ENCODE assay signal across 16 cellular contexts in genomic region chrY:20558677-20559076, GRCh38. TPM values are rescaled to one million over a fixed set of nuclear protein-coding genes. Genes with fewer than 3 reads are reported as not detected.
DNase-seq lines count a peak whose midpoint lies in the region; ATAC-seq, FAIRE-seq and TF ChIP-seq lines count a peak whose summit lies in the region.
"Had no signal": no experiment of that assay in that cellular context is flagged by ENCODE, and none has a peak within 500 bp of the region (broad histone marks: within the 10 kb centered on the region; RNA-seq: fewer than 3 reads in every experiment).

No MANE protein-coding gene starts in this region.

- no peaks in the 10 kb centered on the region for H4K20me1 ChIP-seq in astrocyte (ENCODE audit: insufficient read depth, low read length)

- no peaks in the 10 kb centered on the region for H3K4me1 Mint-ChIP-seq in astrocyte (ENCODE audit: low read depth, unreplicated experiment)
- H3K4me1 Mint-ChIP-seq: activated B cell treated with CpG ODN at 0.5 μM for 24 hours had no signal

- H3K27me3 ChIP-seq in astrocyte (ENCODE audit: insufficient read depth, low read length) = no peaks in the 10 kb centered on the region
- no peaks in the 10 kb centered on the region for H3K27me3 ChIP-seq in testis
- H3K27me3 ChIP-seq: SJSA1 had no signal

- peak; percentile 25 for DNase-seq in Ammon's horn (ENCODE audit: low spot score)
- no peak for DNase-seq in astrocyte (ENCODE audit: low read depth)
- peak; percentile 4 for DNase-seq in kidney glomerular epithelial cell (lab: John Stamatoyannopoulos, UW)
- DNase-seq in testis = no peak
- DNase-seq in mucosa of gallbladder (ENCODE audit: low spot score) = no peak
- DNase-seq: activated B cell treated with CpG ODN at 0.5 μM for 24 hours; activated T-cell treated with anti-CD3 and anti-CD28 coated beads, Interleukin-2, amount 50 U/mL, for 4 hours; islet precursor cell; NCI-H510A treated with DMSO at 0.1 percent for 48 hours had no signal

- H3K36me3 Mint-ChIP-seq in astrocyte (ENCODE audit: low read depth, unreplicated experiment) = no peaks in the 10 kb centered on the region

- no peaks in the 10 kb centered on the region for H3K36me3 ChIP-seq in astrocyte (ENCODE audit: insufficient read depth, low read length)
- no peaks in the 10 kb centered on the region for H3K36me3 ChIP-seq in testis (ENCODE audit: low read depth, missing control alignments)
- H3K36me3 ChIP-seq: SJSA1 had no signal

- no peak for TF ChIP-seq POLR2A in testis (IDR thresholded peaks at IDR 0.05)

- H3K4me3 Mint-ChIP-seq in astrocyte (ENCODE audit: unreplicated experiment) = no peak overlapping the region
- H3K4me3 Mint-ChIP-seq: activated B cell treated with CpG ODN at 0.5 μM for 24 hours; activated T-cell treated with anti-CD3 and anti-CD28 coated beads, Interleukin-2, amount 50 U/mL, for 4 hours had no signal

- H3K4me1 ChIP-seq in astrocyte (ENCODE audit: insufficient read depth, low read length) (no peaks in the 10 kb centered on the region), testis (no peaks in the 10 kb centered on the region)
- H3K4me1 ChIP-seq: SJSA1 had no signal

- intact Hi-C loops in testis (cut with DNase I; ENCODE audit: low total_unique reads) = no loop called here

- H3K9me3 ChIP-seq in astrocyte (ENCODE audit: insufficient read depth, low read depth, low read length) (no peaks in the 10 kb centered on the region), testis (no peaks in the 10 kb centered on the region)
- H3K9me3 ChIP-seq: SJSA1 had no signal

- no peaks in the 10 kb centered on the region for H3K79me2 ChIP-seq in astrocyte (ENCODE audit: insufficient read depth, low read length)

- TF ChIP-seq CTCF in GM12872 (IDR thresholded peaks at IDR 0.05; ENCODE audit: insufficient read depth, low read depth, low read length) = peak; percentile 37; the same call in 1 of the 3 replicates
- TF ChIP-seq CTCF in astrocyte (IDR thresholded peaks at IDR 0.05; ENCODE audit: insufficient read depth, low read depth, low read length) = peak; percentile 12
- peak in 1 of 3 experiments; percentile 31 for TF ChIP-seq CTCF in testis (IDR thresholded peaks at IDR 0.05)

- no peak overlapping the region for H3K4me3 ChIP-seq in astrocyte (ENCODE audit: insufficient read depth, low read depth, low read length)
- no peak overlapping the region for H3K4me3 ChIP-seq in testis
- H3K4me3 ChIP-seq: GM12878, SJSA1 had no signal

- no peak overlapping the region for H3K27ac Mint-ChIP-seq in astrocyte (ENCODE audit: unreplicated experiment)
- H3K27ac Mint-ChIP-seq: activated B cell treated with CpG ODN at 0.5 μM for 24 hours had no signal

- H3K27me3 Mint-ChIP-seq in astrocyte (ENCODE audit: low read depth, unreplicated experiment) = no peaks in the 10 kb centered on the region
- H3K27me3 Mint-ChIP-seq: activated B cell treated with CpG ODN at 0.5 μM for 24 hours had no signal

- no peak overlapping the region for H2AFZ ChIP-seq in astrocyte (ENCODE audit: low read depth, low read length)

- no peak overlapping the region for H3K9ac ChIP-seq in astrocyte (ENCODE audit: low read length)

- no peak overlapping the region for H3K4me2 ChIP-seq in astrocyte (ENCODE audit: low read length)

- H3K9me3 Mint-ChIP-seq in astrocyte (ENCODE audit: unreplicated experiment) = no peaks in the 10 kb centered on the region
- H3K9me3 Mint-ChIP-seq: activated B cell treated with CpG ODN at 0.5 μM for 24 hours; activated T-cell treated with anti-CD3 and anti-CD28 coated beads, Interleukin-2, amount 50 U/mL, for 4 hours had no signal

- 30 to 41% methylated on average over 2 of the region's 2 CpGs for whole genome bisulfite sequencing in testis, 2 donors

- ATAC-seq in GM21723 (IDR thresholded peaks at IDR 0.05; ENCODE audit: unreplicated experiment) = no peak
- ATAC-seq in GM19467 (IDR thresholded peaks at IDR 0.05; ENCODE audit: unreplicated experiment) = no peak
- ATAC-seq: activated T-cell treated with anti-CD3 and anti-CD28 coated beads, Interleukin-2, amount 50 U/mL, for 4 hours; GM12878; HCT116 had no signal

- no peak for FAIRE-seq in astrocyte (lab: Jason Lieb, UNC)
- FAIRE-seq: GM12878 had no signal

- H3K27ac ChIP-seq in astrocyte (ENCODE audit: low read depth, low read length) = no peak overlapping the region
- H3K27ac ChIP-seq in testis = no peak overlapping the region
- H3K27ac ChIP-seq: epithelial cell of prostate, SJSA1 had no signal

RNA-seq across cellular contexts. Expression of gene EIF1AY, which starts 16.9 kb away (rescaled TPM):
- 34.8 and 36.8 TPM in 2 replicates for total RNA-seq in astrocyte
- 10 to 100 TPM; 27.6 to 32.8 TPM for total RNA-seq in testis
- 38.7 TPM for polyA plus RNA-seq in testis (ENCODE audit: insufficient read depth, low read depth, low replicate concordance)
- total RNA-seq in mucosa of gallbladder = 0.32 TPM
- polyA plus RNA-seq: GM12878 had no signal

Comparison
In these comparisons a context has a peak if more than half of its experiments do, and no peak if none do; other contexts are left out.
1. DNase-seq: peak in Ammon's horn (single experiment) and kidney glomerular epithelial cell (single experiment); none in astrocyte (single experiment), testis (single experiment) and mucosa of gallbladder (single experiment).